Comparison of ENCODE assay signal across 9 cellular contexts in the genomic region with DNA sequence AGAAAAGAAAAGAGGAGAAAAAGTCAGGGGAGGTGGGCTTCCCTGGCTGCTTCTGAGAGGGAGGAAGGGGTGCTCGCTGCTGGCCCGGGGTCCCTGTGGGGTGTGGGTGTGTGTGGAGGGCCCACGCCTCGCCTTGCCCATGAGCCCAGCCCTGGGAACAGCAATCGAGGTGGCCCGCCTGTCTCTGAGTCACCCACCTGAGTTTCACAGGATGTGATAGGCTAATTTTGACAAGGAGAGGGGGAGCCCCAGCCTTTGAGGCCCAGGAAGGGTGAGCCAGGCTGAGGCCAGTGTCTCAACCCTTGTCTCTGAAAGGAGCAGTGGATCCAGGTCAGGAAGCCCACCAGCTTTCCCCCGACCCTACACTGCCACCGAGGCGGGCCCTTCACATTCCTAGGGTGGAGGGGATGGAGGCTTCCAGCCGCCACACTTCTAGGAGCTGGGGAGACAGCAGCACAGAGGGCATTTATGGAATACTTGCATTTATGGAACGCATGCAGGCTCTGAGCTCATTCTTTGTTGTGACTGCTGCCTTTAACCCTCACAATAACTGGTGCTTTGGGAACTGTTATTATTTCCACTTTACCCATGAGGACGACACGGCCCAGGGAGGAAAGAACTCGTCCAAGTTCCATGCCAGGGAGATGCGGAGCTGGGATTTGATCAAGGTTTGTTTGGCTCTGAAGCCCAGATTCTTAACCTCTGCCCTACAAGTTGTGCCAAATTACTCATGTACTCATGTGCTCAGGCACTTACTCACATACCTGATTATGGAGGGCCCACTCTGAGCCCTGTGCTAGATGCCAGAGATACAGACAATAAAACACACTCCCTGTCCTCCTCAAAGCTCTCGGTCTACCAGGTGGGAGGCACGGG. TPM values are rescaled to one million over a fixed set of nuclear protein-coding genes. Genes with fewer than 3 reads are reported as not detected.
DNase-seq lines count a peak whose midpoint lies in the region; ATAC-seq and TF ChIP-seq lines count a peak whose summit lies in the region.
"Had no signal": no experiment of that assay in that cellular context is flagged by ENCODE, and none has a peak within 500 bp of the region (broad histone marks: within the 10 kb centered on the region; RNA-seq: fewer than 3 reads in every experiment).

No MANE protein-coding gene starts in this region.

- no TSS peak for BruUV-seq in HCT116 (replicated peaks; lab: Mats Ljungman, UMichigan)

- no peak for TF ChIP-seq EP300 in neural cell (conservative IDR thresholded peaks at IDR 0.05; ENCODE audit: poor library complexity, severe bottlenecking)

- 0 out of 2 replicates have a peak overlapping the region, but pooled peaks have one; percentile 6 for H3K27ac ChIP-seq in HCT116 (ENCODE audit: low read depth, low read length)
- H3K27ac ChIP-seq in neural cell (ENCODE audit: low read length): no peak overlapping the region
- H3K27ac ChIP-seq: SJSA1 had no signal

- RAD21 ChIA-PET in HCT116 (lab: Charles Lee; ENCODE audit: low non-redundant PET in 1 of 2, low total read pairs in 2 of 2, uncharacterized antibody in 2 of 2, unreplicated experiment in 2 of 2): no interaction called here

- H3K4me3 ChIP-seq in HCT116 (replicated peaks in 1 of 2; ENCODE audit: low read depth in 1 of 2, low read length in 2 of 2) (peak overlapping the region in 1 of 2 experiments; percentile 21; a peak in 2 of 4 replicates), astrocyte of the cerebellum (ENCODE audit: low read depth, low read length) (no peak overlapping the region), neural cell (ENCODE audit: low read length) (no peak overlapping the region)
- H3K4me3 ChIP-seq: SJSA1 had no signal

- no peak for TF ChIP-seq RAD21 in HCT116 (IDR thresholded peaks at IDR 0.05; ENCODE audit: low read depth)
- no peak for TF ChIP-seq RAD21 in neural cell (conservative IDR thresholded peaks at IDR 0.05)

- ATAC-seq in HCT116 (peak; percentile 85), HG03460 (IDR thresholded peaks at IDR 0.05; ENCODE audit: unreplicated experiment) (no peak), HG02623 (IDR thresholded peaks at IDR 0.05; ENCODE audit: unreplicated experiment) (no peak), HG03342 (IDR thresholded peaks at IDR 0.05; ENCODE audit: unreplicated experiment) (no peak), HG03045 (IDR thresholded peaks at IDR 0.05; ENCODE audit: unreplicated experiment) (no peak)

- CTCF ChIA-PET in HCT116 (lab: Charles Lee): interaction anchor here (1.1 to 1.2 kb wide), 2 partner anchors 35 to 155 kb away, joined by 3 to 5 read pairs; no protein-coding TSS in a partner anchor

- intact Hi-C loops in HCT116 (cut with micrococcal nuclease): no loop called here

- H3K9ac ChIP-seq in HCT116 (ENCODE audit: low read length): peak overlapping the region; percentile 23
- H3K9ac ChIP-seq in neural cell (ENCODE audit: low read length): no peak overlapping the region

- H3K9me2 ChIP-seq in HCT116 (ENCODE audit: insufficient read depth) (no peaks in the 10 kb centered on the region), neural cell (ENCODE audit: insufficient read depth, low read length) (no peaks in the 10 kb centered on the region)

- H3K79me2 ChIP-seq in HCT116 (ENCODE audit: insufficient read depth, low read length) (no peaks in the 10 kb centered on the region), neural cell (replicated peaks; ENCODE audit: insufficient read depth, low read length) (no peaks in the 10 kb centered on the region)

- H3K36me3 ChIP-seq in HCT116 (ENCODE audit: control insufficient read depth in 1 of 2, insufficient read depth in 2 of 2, low read length in 2 of 2) (no peaks in the 10 kb centered on the region), neural cell (ENCODE audit: insufficient read depth, low read length) (no peaks in the 10 kb centered on the region)
- H3K36me3 ChIP-seq: SJSA1 had no signal

- H4K20me1 ChIP-seq in HCT116 (ENCODE audit: insufficient read depth) (no peaks in the 10 kb centered on the region), neural cell (ENCODE audit: insufficient read depth) (no peaks in the 10 kb centered on the region)

- H2AFZ ChIP-seq in HCT116 (ENCODE audit: low read depth, low read length, poor library complexity, severe bottlenecking) (peak overlapping the region; percentile 72), neural cell (ENCODE audit: low read depth, low read length) (no peak overlapping the region)

- TF ChIP-seq CTCF in HCT116 (IDR thresholded peaks at IDR 0.05 in 2 of 3, conservative IDR thresholded peaks at IDR 0.05 in 1 of 3; ENCODE audit: borderline replicate concordance in 1 of 3, insufficient read depth in 1 of 3, low read depth in 2 of 3, low read length in 2 of 3): no peak
- TF ChIP-seq CTCF in astrocyte of the cerebellum (IDR thresholded peaks at IDR 0.05; ENCODE audit: low read depth, low read length, missing control alignments): no peak
- no peak for TF ChIP-seq CTCF in neural cell (IDR thresholded peaks at IDR 0.05; ENCODE audit: poor library complexity, severe bottlenecking)

- in situ Hi-C loops in ACHN (cut with HindIII; ENCODE audit: low pct_ligation_motif_present, low pct_unique_long_range_greater_than_20kb, low sequenced_read_pairs): no loop called here
- in situ Hi-C loops in astrocyte of the cerebellum (cut with HindIII; ENCODE audit: low sequenced_read_pairs): no loop called here

- no peaks in the 10 kb centered on the region for H3F3A ChIP-seq in neural cell (ENCODE audit: insufficient read depth, low read length, poor library complexity, severe bottlenecking)

- H3K4me2 ChIP-seq in HCT116 (ENCODE audit: low read length) (peak overlapping the region; percentile 66), neural cell (ENCODE audit: low read length) (no peak overlapping the region)

- POLR2A ChIA-PET in HCT116 (lab: Charles Lee): no interaction called here

- H3K9me3 ChIP-seq in HCT116 (ENCODE audit: control insufficient read depth in 1 of 2, insufficient read depth in 1 of 2, low read depth in 1 of 2, low read length in 2 of 2) (no peaks in the 10 kb centered on the region), neural cell (ENCODE audit: low read length) (no peaks in the 10 kb centered on the region)
- H3K9me3 ChIP-seq: SJSA1 had no signal

- no peaks in the 10 kb centered on the region for H3K27me3 ChIP-seq in HCT116 (ENCODE audit: insufficient read depth, low read length)
- H3K27me3 ChIP-seq in neural cell (ENCODE audit: insufficient read depth, low read depth, low read length): no peaks in the 10 kb centered on the region
- H3K27me3 ChIP-seq: SJSA1 had no signal

- no peak for TF ChIP-seq POLR2A in HCT116 (IDR thresholded peaks at IDR 0.05; ENCODE audit: borderline replicate concordance, extremely low read depth, insufficient read depth, insufficient read length)

- peak; percentile 56 for DNase-seq in ACHN
- peak; percentile 15 for DNase-seq in HCT116 (ENCODE audit: low read depth, low spot score)
- DNase-seq in astrocyte of the cerebellum (ENCODE audit: low read depth): peak; percentile 55

- peaks cover 13 to 20% of the 10 kb centered on the region in 2 experiments for H3K4me1 ChIP-seq in HCT116 (ENCODE audit: control insufficient read depth in 1 of 2, insufficient read depth in 2 of 2, low read length in 2 of 2)

TF ChIP-seq in HCT116, 20 proteins besides CTCF, POLR2A, EP300 and RAD21:
- TF ChIP-seq ZNF274 (IDR thresholded peaks at IDR 0.05; ENCODE audit: low read depth, low read length) (no peak), SRF (IDR thresholded peaks at IDR 0.05; ENCODE audit: low read depth) (no peak), JUND (IDR thresholded peaks at IDR 0.05) (peak; percentile 21; the same call in 1 of the 2 replicates), YY1 (IDR thresholded peaks at IDR 0.05; ENCODE audit: extremely low read depth, insufficient replicate concordance, low read depth, low read length) (no peak), ZFX (IDR thresholded peaks at IDR 0.05) (no peak), EZH2phosphoT487 (IDR thresholded peaks at IDR 0.05; ENCODE audit: borderline replicate concordance) (no peak), FOSL1 (IDR thresholded peaks at IDR 0.05; ENCODE audit: low read depth) (peak; percentile 14; the same call in 1 of the 2 replicates), ELF1 (IDR thresholded peaks at IDR 0.05; ENCODE audit: borderline replicate concordance, low read depth) (no peak), TCF7L2 (IDR thresholded peaks at IDR 0.05; ENCODE audit: borderline replicate concordance, extremely low read depth, insufficient read depth, insufficient read length) (no peak)
- TF ChIP-seq, protein P1, sequence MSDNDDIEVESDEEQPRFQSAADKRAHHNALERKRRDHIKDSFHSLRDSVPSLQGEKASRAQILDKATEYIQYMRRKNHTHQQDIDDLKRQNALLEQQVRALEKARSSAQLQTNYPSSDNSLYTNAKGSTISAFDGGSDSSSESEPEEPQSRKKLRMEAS (IDR thresholded peaks at IDR 0.05): peak; percentile 46; the same call in 1 of the 2 replicates

TF ChIP-seq in neural cell, 6 proteins besides CTCF, POLR2A, EP300 and RAD21:
- TF ChIP-seq SMC3 (conservative IDR thresholded peaks at IDR 0.05; ENCODE audit: poor library complexity) (no peak), POLR2AphosphoS5 (IDR thresholded peaks at IDR 0.05) (peak; percentile 41)

RNA-seq across cellular contexts. Expression of a gene that starts 49.3 kb away (rescaled TPM):
- 7.6 TPM for total RNA-seq in HCT116 (2021; ENCODE audit: unreplicated experiment)
- polyA plus RNA-seq in HCT116 (2012): 5.0 TPM in 2 replicates
- 0.16 and 0.32 TPM in 2 replicates for polyA plus RNA-seq in neural cell
- 0.73 and 1.0 TPM in 2 replicates for polyA minus RNA-seq in neural cell
- total RNA-seq: SJSA1 had no signal
